Comparison of ENCODE assay signal across 9 cellular contexts in the genomic region with DNA sequence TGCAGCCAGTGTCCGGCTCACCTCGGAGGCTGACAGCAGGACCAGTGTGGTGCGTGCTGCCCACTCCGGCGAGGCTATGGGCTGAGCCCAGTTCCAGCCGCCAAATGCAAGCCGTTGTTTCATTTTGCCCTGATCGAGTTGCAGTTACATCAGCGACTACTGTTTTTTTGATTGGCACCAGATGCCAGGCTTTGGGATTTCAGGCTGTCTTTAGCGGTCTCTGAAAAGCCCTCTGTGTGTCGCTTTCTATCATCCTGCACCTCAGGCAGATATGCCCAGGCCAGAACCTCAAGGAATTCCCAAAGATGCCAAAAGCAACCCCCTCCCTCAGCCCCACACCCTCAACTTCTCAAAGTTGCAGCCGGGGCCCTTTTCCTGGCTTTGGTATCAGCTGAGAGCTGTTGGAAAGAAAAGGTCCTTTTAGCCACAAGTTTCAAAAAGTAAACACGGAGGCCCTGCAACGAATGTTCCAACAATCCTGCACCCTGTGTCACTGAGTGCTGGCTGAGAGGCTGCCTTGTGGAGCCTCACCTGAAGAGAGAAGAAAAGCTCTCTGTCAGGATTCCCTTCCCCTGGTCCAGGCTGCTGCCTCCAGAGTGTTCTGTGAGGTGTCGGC. TPM values are rescaled to one million over a fixed set of nuclear protein-coding genes. Genes with fewer than 3 reads are reported as not detected.
DNase-seq lines count a peak whose midpoint lies in the region; TF ChIP-seq lines count a peak whose summit lies in the region.
"Had no signal": no experiment of that assay in that cellular context is flagged by ENCODE, and none has a peak within 500 bp of the region (broad histone marks: within the 10 kb centered on the region; RNA-seq: fewer than 3 reads in every experiment).

No MANE protein-coding gene starts in this region.

- peaks cover 34% of the 10 kb centered on the region for H3K4me1 Mint-ChIP-seq in glutamatergic neuron (ENCODE audit: low read depth, unreplicated experiment)
- H3K4me1 Mint-ChIP-seq in activated CD4-positive, alpha-beta memory T cell treated with anti-CD3 and anti-CD28 coated beads for 36 hours (ENCODE audit: low read depth): no peaks in the 10 kb centered on the region

- CTCF ChIA-PET in activated CD4-positive, alpha-beta memory T cell treated with anti-CD3 and anti-CD28 coated beads for 36 hours (lab: Charles Lee): interaction anchor here (1.1 kb wide), 1 partner anchor 109 kb away, joined by 3 read pairs; no protein-coding TSS in a partner anchor

- POLR2A ChIA-PET in activated CD4-positive, alpha-beta memory T cell treated with anti-CD3 and anti-CD28 coated beads for 36 hours (lab: Charles Lee): no interaction called here

- no peaks in the 10 kb centered on the region for H3K27me3 ChIP-seq in adipocyte (replicated peaks; ENCODE audit: control insufficient read depth, insufficient read depth, low read length)
- no peaks in the 10 kb centered on the region for H3K27me3 ChIP-seq in rectal smooth muscle tissue (ENCODE audit: control insufficient read depth, insufficient read depth, low read length)

- no peaks in the 10 kb centered on the region for H3K9me3 ChIP-seq in adipocyte (ENCODE audit: control insufficient read depth, low read length)

- H3K27ac ChIP-seq in rectal smooth muscle tissue (ENCODE audit: low read depth, low read length): no peak overlapping the region

- H3K36me3 Mint-ChIP-seq in glutamatergic neuron (ENCODE audit: unreplicated experiment): peaks cover 4% of the 10 kb centered on the region
- H3K36me3 Mint-ChIP-seq in activated CD4-positive, alpha-beta memory T cell treated with anti-CD3 and anti-CD28 coated beads for 36 hours: peaks cover 18% of the 10 kb centered on the region

- H3K9ac ChIP-seq in adipocyte (ENCODE audit: low read length): no peak overlapping the region
- no peak overlapping the region for H3K9ac ChIP-seq in rectal smooth muscle tissue (ENCODE audit: low read length)

- intact Hi-C loops in activated CD4-positive, alpha-beta memory T cell treated with anti-CD3 and anti-CD28 coated beads for 36 hours (cut with micrococcal nuclease): no loop called here

- H3K4me3 ChIP-seq in adipocyte (ENCODE audit: low read length) (no peak overlapping the region), rectal smooth muscle tissue (ENCODE audit: low read length) (peak overlapping the region; percentile 11)

- TF ChIP-seq CTCF in glutamatergic neuron (IDR thresholded peaks at IDR 0.05; ENCODE audit: partially characterized antibody, unreplicated experiment): no peak

- H3K9me3 Mint-ChIP-seq in glutamatergic neuron (ENCODE audit: unreplicated experiment): peaks cover 17% of the 10 kb centered on the region
- no peaks in the 10 kb centered on the region for H3K9me3 Mint-ChIP-seq in activated CD4-positive, alpha-beta memory T cell treated with anti-CD3 and anti-CD28 coated beads for 36 hours

- H3K27ac Mint-ChIP-seq in glutamatergic neuron (ENCODE audit: unreplicated experiment): peak overlapping the region; percentile 70
- no peak overlapping the region for H3K27ac Mint-ChIP-seq in activated CD4-positive, alpha-beta memory T cell treated with anti-CD3 and anti-CD28 coated beads for 36 hours

- no peak overlapping the region for H3K4me3 Mint-ChIP-seq in glutamatergic neuron (ENCODE audit: unreplicated experiment)
- no peak overlapping the region for H3K4me3 Mint-ChIP-seq in activated CD4-positive, alpha-beta memory T cell treated with anti-CD3 and anti-CD28 coated beads for 36 hours

- DNase-seq in DMS 273 (lab: John Stamatoyannopoulos, UW; ENCODE audit: unreplicated experiment) (peak; percentile 89), adipocyte (ENCODE audit: low read depth) (peak; percentile 91), glutamatergic neuron (no peak), DMS53 treated with DMSO at 0.1 percent for 48 hours (lab: John Stamatoyannopoulos, UW; ENCODE audit: unreplicated experiment) (no peak), NCI-H345 (lab: John Stamatoyannopoulos, UW) (no peak), NOMO-1 (lab: John Stamatoyannopoulos, UW; ENCODE audit: unreplicated experiment in 2 of 2) (no peak)
- DNase-seq in activated CD4-positive, alpha-beta memory T cell treated with anti-CD3 and anti-CD28 coated beads for 36 hours: no peak
- DNase-seq: T-helper 9 cell had no signal

- H3K4me1 ChIP-seq in adipocyte (ENCODE audit: control insufficient read depth, insufficient read depth, low read length) (no peaks in the 10 kb centered on the region), rectal smooth muscle tissue (ENCODE audit: control insufficient read depth, insufficient read depth, low read length) (no peaks in the 10 kb centered on the region)

- no peaks in the 10 kb centered on the region for H3K36me3 ChIP-seq in adipocyte (ENCODE audit: control insufficient read depth, insufficient read depth, low read length, severe bottlenecking)
- H3K36me3 ChIP-seq in rectal smooth muscle tissue (ENCODE audit: control insufficient read depth, insufficient read depth, low read length): peaks cover 4% of the 10 kb centered on the region

- peaks cover 10% of the 10 kb centered on the region for H3K27me3 Mint-ChIP-seq in glutamatergic neuron (ENCODE audit: unreplicated experiment)
- no peaks in the 10 kb centered on the region for H3K27me3 Mint-ChIP-seq in activated CD4-positive, alpha-beta memory T cell treated with anti-CD3 and anti-CD28 coated beads for 36 hours

RNA-seq across cellular contexts. Expression of a gene that starts 58.9 kb away (rescaled TPM):
- total RNA-seq in glutamatergic neuron (ENCODE audit: unreplicated experiment): 46.8 TPM
- total RNA-seq in activated CD4-positive, alpha-beta memory T cell treated with anti-CD3 and anti-CD28 coated beads for 36 hours: 10 to 100 TPM; 35.8 to 39.5 TPM

Comparison
In these comparisons a context has a peak if more than half of its experiments do, and no peak if none do; other contexts are left out.
1. DNase-seq: peak in DMS 273 (single experiment) and adipocyte (single experiment); none in glutamatergic neuron (single experiment), DMS53 treated with DMSO at 0.1 percent for 48 hours (single experiment), NCI-H345 (single experiment), activated CD4-positive, alpha-beta memory T cell treated with anti-CD3 and anti-CD28 coated beads for 36 hours (single experiment) and NOMO-1 (0 of 2).